12 cellular contexts compared by ENCODE assay signal in genomic region chr6:3585320-3585935, GRCh38.
A peak's percentile ranks its signal among the peaks of the same experiment; 100 is the strongest.
DNase-seq lines count a peak whose midpoint lies in the region; ATAC-seq and TF ChIP-seq lines count a peak whose summit lies in the region.
"Had no signal": no experiment of that assay in that cellular context is flagged by ENCODE, and none has a peak within 500 bp of the region (broad histone marks: within the 10 kb centered on the region; RNA-seq: fewer than 3 reads in every experiment).

No MANE protein-coding gene starts in this region.

- H2AFZ ChIP-seq in PC-9, result 0 out of 2 replicates have a peak overlapping the region, but pooled peaks have one; percentile 60

- ATAC-seq in esophagus mucosa (peak; percentile 51), HG02571 (IDR thresholded peaks at IDR 0.05; ENCODE audit: unreplicated experiment) (no peak), HG02642 (IDR thresholded peaks at IDR 0.05; ENCODE audit: poor library complexity, unreplicated experiment) (no peak)

- H3K36me3 ChIP-seq in PC-9 (ENCODE audit: low read depth), result no peaks in the 10 kb centered on the region

- H3K4me1 ChIP-seq in PC-9 (replicated peaks; ENCODE audit: insufficient read depth), result peaks cover 19% of the 10 kb centered on the region

- H3K79me2 ChIP-seq in PC-9 (ENCODE audit: low read depth), result no peaks in the 10 kb centered on the region

- BruUV-seq in PC-9 (replicated peaks; lab: Mats Ljungman, UMichigan), result no TSS peak

- peak overlapping the region; percentile 47 for H3K4me2 ChIP-seq in PC-9

- CTCF ChIA-PET in PC-9 (lab: Charles Lee), result no interaction called here

- H4K20me1 ChIP-seq in PC-9 (ENCODE audit: insufficient read depth), result no peaks in the 10 kb centered on the region

- DNase-seq in EL (peak; percentile 88), PC-9 (peak in 1 of 2 experiments; percentile 89), skeletal muscle cell (ENCODE audit: low read depth) (peak; percentile 46), GM13977 (ENCODE audit: low spot score) (no peak)
- DNase-seq in activated CD4-positive, CD25-positive, alpha-beta regulatory T cell (lab: John Stamatoyannopoulos, UW), result no peak
- DNase-seq: aorta, H9, Kasumi-1, T-helper 9 cell had no signal

- in situ Hi-C loops in GM13977 (cut with MboI; ENCODE audit: low pct_unique_long_range_greater_than_20kb, low sequenced_read_pairs, unreplicated experiment), result no loop called here

- peak overlapping the region; percentile 60 for H3K27ac ChIP-seq in PC-9

- intact Hi-C loops in PC-9 (cut with micrococcal nuclease; ENCODE audit: unreplicated experiment), result no loop called here

- POLR2A ChIA-PET in PC-9 (lab: Charles Lee; ENCODE audit: unreplicated experiment), result no interaction called here

- H3K4me3 ChIP-seq in PC-9 (no peak overlapping the region), skeletal muscle cell (ENCODE audit: low read depth, low read length) (no peak overlapping the region)

- H3K9me3 ChIP-seq in PC-9 (ENCODE audit: insufficient read depth, low read depth), result peaks cover 5% of the 10 kb centered on the region

- no peaks in the 10 kb centered on the region for H3K27me3 ChIP-seq in PC-9 (ENCODE audit: insufficient read depth, low read depth)

- TF ChIP-seq CTCF in PC-9 (conservative IDR thresholded peaks at IDR 0.05) (no peak), GM13977 (IDR thresholded peaks at IDR 0.05; ENCODE audit: extremely low read depth, insufficient read depth, missing control alignments) (no peak)

- H3F3A ChIP-seq in PC-9 (ENCODE audit: insufficient read depth, low read depth), result peaks cover 16% of the 10 kb centered on the region

- H3K9me2 ChIP-seq in PC-9 (ENCODE audit: insufficient read depth), result no peaks in the 10 kb centered on the region

Comparison
In these comparisons a context has a peak if more than half of its experiments do, and no peak if none do; other contexts are left out.
1. DNase-seq: peak in EL (single experiment) and skeletal muscle cell (single experiment); none in GM13977 (single experiment) and activated CD4-positive, CD25-positive, alpha-beta regulatory T cell (0 of 4).